29 cellular contexts compared by ENCODE assay signal in the genomic region with DNA sequence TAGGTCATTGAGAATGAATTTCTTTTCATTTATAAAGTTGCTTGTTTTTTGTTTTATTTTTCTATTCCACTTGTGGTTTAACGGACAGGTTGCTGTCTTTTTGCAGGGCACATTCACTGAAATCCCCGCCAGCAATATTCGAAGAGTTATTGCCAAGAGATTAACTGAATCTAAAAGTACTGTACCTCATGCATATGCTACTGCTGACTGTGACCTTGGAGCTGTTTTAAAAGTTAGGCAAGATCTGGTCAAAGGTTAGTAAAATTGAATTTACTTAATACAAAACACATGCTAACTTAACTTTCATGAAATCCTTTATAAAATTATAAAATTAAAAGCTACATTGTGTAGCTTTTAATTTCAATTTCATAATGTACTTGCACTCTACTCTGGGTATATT.
"Had no signal": no experiment of that assay in that cellular context is flagged by ENCODE, and none has a peak within 500 bp of the region (broad histone marks: within the 10 kb centered on the region; RNA-seq: fewer than 3 reads in every experiment).

No MANE protein-coding gene starts in this region.

- H3K27ac Mint-ChIP-seq: activated CD8-positive, alpha-beta T cell treated with anti-CD3 and anti-CD28 coated beads, Interleukin-2, amount 10 ng/mL, durations not matched to agents 7 days and 5 days; activated naive CD4-positive, alpha-beta T cell treated with anti-CD3 and anti-CD28 coated beads, Interleukin-2, amount 50 U/mL, for 24 hours; IgD-negative memory B cell; T-helper 1 cell treated with Interleukin-12 subunit alpha and Interleukin-12 subunit beta and Interleukin-4 antibody, amounts not matched to agents 30 μg/mL and 1 μg/mL, for 36 hours had no signal

- ATAC-seq: activated CD4-positive, CD25-positive, alpha-beta regulatory T cell treated with anti-CD3 and anti-CD28 coated beads, Interleukin-2, amount 50 U/mL, for 24 hours; activated CD8-positive, alpha-beta T cell treated with anti-CD3 and anti-CD28 coated beads, Interleukin-2, amount 10 ng/mL, durations not matched to agents 7 days and 5 days; SK-N-SH treated with all-trans-retinoic acid at 6 μM for 48 hours had no signal

- H3K27me3 ChIP-seq: breast epithelium, Peyer's patch, SJSA1 had no signal

- H3K27ac ChIP-seq: breast epithelium, Peyer's patch, RWPE1, SJSA1 had no signal

- H3K4me3 Mint-ChIP-seq: activated CD8-positive, alpha-beta T cell treated with anti-CD3 and anti-CD28 coated beads, Interleukin-2, amount 10 ng/mL, durations not matched to agents 7 days and 5 days; activated naive CD4-positive, alpha-beta T cell treated with anti-CD3 and anti-CD28 coated beads, Interleukin-2, amount 50 U/mL, for 24 hours; IgD-negative memory B cell; T-helper 1 cell treated with Interleukin-12 subunit alpha and Interleukin-12 subunit beta and Interleukin-4 antibody, amounts not matched to agents 30 μg/mL and 1 μg/mL, for 36 hours had no signal

- H3K4me1 ChIP-seq: breast epithelium, Peyer's patch had no signal

- DNase-seq: activated CD4-positive, alpha-beta T cell treated with anti-CD3 and anti-CD28 coated beads for 4 hours; activated CD4-positive, alpha-beta T cell treated with anti-CD3 and anti-CD28 coated beads, Interleukin-2, amount 50 U/mL, for 4 hours; activated CD8-positive, alpha-beta memory T cell treated with anti-CD3 and anti-CD28 coated beads, Interleukin-2, amount 50 U/mL, for 48 hours; activated CD8-positive, alpha-beta T cell treated with anti-CD3 and anti-CD28 coated beads, Interleukin-2, amount 10 ng/mL, durations not matched to agents 7 days and 5 days; activated effector memory CD4-positive, alpha-beta T cell treated with Interleukin-2 at 50 U/mL for 16 hours; activated naive CD4-positive, alpha-beta T cell; activated T-cell treated with anti-CD3 and anti-CD28 coated beads, Interleukin-2, amount 50 U/mL, for 1 hour; aorta; KG1; NCI-H1048; NCI-H1417; NCI-H1694; NCI-H2029; NCI-H2107; NCI-H2171 treated with DMSO at 0.1 percent for 48 hours; NCI-H226; NCI-H526; NCI-H774; OCI-M1; Peyer's patch; SHP77 had no signal

- H3K27me3 Mint-ChIP-seq: activated naive CD4-positive, alpha-beta T cell treated with anti-CD3 and anti-CD28 coated beads, Interleukin-2, amount 50 U/mL, for 24 hours; IgD-negative memory B cell had no signal

- H3K4me3 ChIP-seq: breast epithelium, Peyer's patch, SJSA1 had no signal

- H3K9me3 Mint-ChIP-seq: activated naive CD4-positive, alpha-beta T cell treated with anti-CD3 and anti-CD28 coated beads, Interleukin-2, amount 50 U/mL, for 24 hours; IgD-negative memory B cell; T-helper 1 cell treated with Interleukin-12 subunit alpha and Interleukin-12 subunit beta and Interleukin-4 antibody, amounts not matched to agents 30 μg/mL and 1 μg/mL, for 36 hours had no signal

- H3K9me3 ChIP-seq: breast epithelium, Peyer's patch, SJSA1 had no signal
